30 cellular contexts compared by ENCODE assay signal in the genomic region with DNA sequence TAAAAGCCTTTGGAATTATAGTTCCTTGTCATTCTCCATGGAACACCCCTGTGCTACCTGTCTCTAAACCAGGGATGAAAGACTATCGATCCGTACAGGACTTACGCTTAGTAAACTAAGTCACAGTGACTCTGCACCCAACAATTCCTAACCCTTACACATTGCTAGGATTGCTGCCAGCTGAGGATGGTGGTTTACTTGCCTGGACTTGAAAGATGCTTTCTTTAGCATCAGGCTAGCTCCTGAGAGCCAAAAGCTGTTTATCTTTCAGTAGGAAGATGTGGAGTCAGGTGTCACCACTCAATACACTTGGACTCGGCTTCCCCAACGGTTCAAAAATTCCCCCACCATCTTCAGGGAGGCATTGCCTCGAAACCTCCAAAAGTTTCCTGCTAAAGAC.
"Had no signal": no experiment of that assay in that cellular context is flagged by ENCODE, and none has a peak within 500 bp of the region (broad histone marks: within the 10 kb centered on the region; RNA-seq: fewer than 3 reads in every experiment).

No MANE protein-coding gene starts in this region.

- H3K4me3 Mint-ChIP-seq: naive thymus-derived CD8-positive, alpha-beta T cell; natural killer cell treated with Interleukin-12 subunit alpha and Interleukin-12 subunit beta and Interleukin-15 and Interleukin-18, amount 100 ng/mL, for 72 hours; nephron progenitor cell; neural crest cell; stimulated activated effector memory CD8-positive, alpha-beta T cell treated with anti-CD3 and anti-CD28 coated beads, Interleukin-12 subunit alpha, Interleukin-12 subunit beta, amount 100 ng/mL, for 72 hours; stimulated activated naive CD8-positive, alpha-beta T cell treated with anti-CD3 and anti-CD28 coated beads, Interleukin-15, amount 100 ng/mL, for 72 hours had no signal

- H3K9me3 ChIP-seq: neutrophil, ovary, psoas muscle, right lobe of liver, sigmoid colon, suprapubic skin, testis, tibial artery, transverse colon, upper lobe of left lung, vagina had no signal

- H3K9ac ChIP-seq: parathyroid adenoma had no signal

- H3K4me3 ChIP-seq: ovary, psoas muscle, right lobe of liver, sigmoid colon, suprapubic skin, testis, tibial artery, transverse colon, upper lobe of left lung, vagina had no signal

- H3K4me1 ChIP-seq: parathyroid adenoma, psoas muscle, right lobe of liver, sigmoid colon, suprapubic skin, testis, tibial artery, transverse colon, upper lobe of left lung, vagina had no signal

- H3K4me1 Mint-ChIP-seq: naive thymus-derived CD8-positive, alpha-beta T cell; nephron progenitor cell; neural crest cell; stimulated activated effector memory CD8-positive, alpha-beta T cell treated with anti-CD3 and anti-CD28 coated beads, Interleukin-12 subunit alpha, Interleukin-12 subunit beta, amount 100 ng/mL, for 72 hours; stimulated activated naive CD8-positive, alpha-beta T cell treated with anti-CD3 and anti-CD28 coated beads, Interleukin-15, amount 100 ng/mL, for 72 hours had no signal

- H3K27me3 ChIP-seq: neutrophil, ovary, right lobe of liver, sigmoid colon, suprapubic skin, testis, tibial artery, transverse colon, upper lobe of left lung, vagina had no signal

- H3K27ac ChIP-seq: neutrophil, ovary, parathyroid adenoma, psoas muscle, right lobe of liver, sigmoid colon, suprapubic skin, testis, tibial artery, transverse colon, upper lobe of left lung, vagina had no signal

- ATAC-seq: naive thymus-derived CD8-positive, alpha-beta T cell; natural killer cell treated with Interleukin-12 subunit alpha and Interleukin-12 subunit beta and Interleukin-15 and Interleukin-18, amount 100 ng/mL, for 72 hours; psoas muscle; right cardiac atrium; right lobe of liver; stimulated activated effector memory CD8-positive, alpha-beta T cell treated with anti-CD3 and anti-CD28 coated beads, Interleukin-12 subunit alpha, Interleukin-12 subunit beta, amount 100 ng/mL, for 72 hours; stimulated activated naive CD8-positive, alpha-beta T cell treated with anti-CD3 and anti-CD28 coated beads, Interleukin-15, amount 100 ng/mL, for 72 hours; stimulated activated naive CD8-positive, alpha-beta T cell treated with anti-CD3 and anti-CD28 coated beads, Interleukin-15, Interleukin-2, amounts not matched to agents 100 U/mL and 50 U/mL, for 24 hours had no signal

- H3K27me3 Mint-ChIP-seq: naive thymus-derived CD8-positive, alpha-beta T cell; natural killer cell treated with Interleukin-12 subunit alpha and Interleukin-12 subunit beta and Interleukin-15 and Interleukin-18, amount 100 ng/mL, for 72 hours; progenitor cell of endocrine pancreas; stimulated activated naive CD8-positive, alpha-beta T cell treated with anti-CD3 and anti-CD28 coated beads, Interleukin-15, amount 100 ng/mL, for 72 hours had no signal

- DNase-seq: naive thymus-derived CD8-positive, alpha-beta T cell; nephron progenitor cell; nucleus accumbens; ovary; posterior cingulate gyrus; psoas muscle; right cardiac atrium; right lobe of liver; sigmoid colon; small intestine; stimulated activated CD4-positive, alpha-beta T cell treated with anti-CD3 and anti-CD28 coated beads, Interleukin-15, amount 100 ng/mL, for 24 hours; stimulated activated CD4-positive, alpha-beta T cell treated with anti-CD3 and anti-CD28 coated beads, Interleukin-2, amount 100 ng/mL, for 24 hours; stimulated activated CD4-positive, alpha-beta T cell treated with anti-CD3 and anti-CD28 coated beads, Interleukin-2, amount 100 ng/mL, for 48 hours; stimulated activated CD4-positive, alpha-beta T cell treated with anti-CD3 and anti-CD28 coated beads, Interleukin-4, amount 100 ng/mL, for 24 hours; stimulated activated naive CD4-positive, alpha-beta T cell; stimulated activated naive CD8-positive, alpha-beta T cell treated with anti-CD3 and anti-CD28 coated beads, Interleukin-15, amount 100 ng/mL, for 72 hours; stimulated activated naive CD8-positive, alpha-beta T cell treated with anti-CD3 and anti-CD28 coated beads, Interleukin-15, Interleukin-2, amounts not matched to agents 100 U/mL and 50 U/mL, for 24 hours; substantia nigra; testis; tibial artery; transverse colon; upper lobe of left lung had no signal

- H3K36me3 ChIP-seq: neutrophil, ovary, right lobe of liver, sigmoid colon, suprapubic skin, tibial artery, transverse colon, upper lobe of left lung, vagina had no signal

- H3K9me3 Mint-ChIP-seq: natural killer cell treated with Interleukin-12 subunit alpha and Interleukin-12 subunit beta and Interleukin-15 and Interleukin-18, amount 100 ng/mL, for 72 hours; nephron progenitor cell; neural crest cell; stimulated activated effector memory CD8-positive, alpha-beta T cell treated with anti-CD3 and anti-CD28 coated beads, Interleukin-12 subunit alpha, Interleukin-12 subunit beta, amount 100 ng/mL, for 72 hours had no signal

- H3K27ac Mint-ChIP-seq: naive thymus-derived CD8-positive, alpha-beta T cell; natural killer cell treated with Interleukin-12 subunit alpha and Interleukin-12 subunit beta and Interleukin-15 and Interleukin-18, amount 100 ng/mL, for 72 hours; nephron progenitor cell; progenitor cell of endocrine pancreas; stimulated activated effector memory CD8-positive, alpha-beta T cell treated with anti-CD3 and anti-CD28 coated beads, Interleukin-12 subunit alpha, Interleukin-12 subunit beta, amount 100 ng/mL, for 72 hours; stimulated activated naive CD8-positive, alpha-beta T cell treated with anti-CD3 and anti-CD28 coated beads, Interleukin-15, amount 100 ng/mL, for 72 hours had no signal

- H3K36me3 Mint-ChIP-seq: naive thymus-derived CD8-positive, alpha-beta T cell; natural killer cell treated with Interleukin-12 subunit alpha and Interleukin-12 subunit beta and Interleukin-15 and Interleukin-18, amount 100 ng/mL, for 72 hours; stimulated activated effector memory CD8-positive, alpha-beta T cell treated with anti-CD3 and anti-CD28 coated beads, Interleukin-12 subunit alpha, Interleukin-12 subunit beta, amount 100 ng/mL, for 72 hours had no signal
